In the genomic region with DNA sequence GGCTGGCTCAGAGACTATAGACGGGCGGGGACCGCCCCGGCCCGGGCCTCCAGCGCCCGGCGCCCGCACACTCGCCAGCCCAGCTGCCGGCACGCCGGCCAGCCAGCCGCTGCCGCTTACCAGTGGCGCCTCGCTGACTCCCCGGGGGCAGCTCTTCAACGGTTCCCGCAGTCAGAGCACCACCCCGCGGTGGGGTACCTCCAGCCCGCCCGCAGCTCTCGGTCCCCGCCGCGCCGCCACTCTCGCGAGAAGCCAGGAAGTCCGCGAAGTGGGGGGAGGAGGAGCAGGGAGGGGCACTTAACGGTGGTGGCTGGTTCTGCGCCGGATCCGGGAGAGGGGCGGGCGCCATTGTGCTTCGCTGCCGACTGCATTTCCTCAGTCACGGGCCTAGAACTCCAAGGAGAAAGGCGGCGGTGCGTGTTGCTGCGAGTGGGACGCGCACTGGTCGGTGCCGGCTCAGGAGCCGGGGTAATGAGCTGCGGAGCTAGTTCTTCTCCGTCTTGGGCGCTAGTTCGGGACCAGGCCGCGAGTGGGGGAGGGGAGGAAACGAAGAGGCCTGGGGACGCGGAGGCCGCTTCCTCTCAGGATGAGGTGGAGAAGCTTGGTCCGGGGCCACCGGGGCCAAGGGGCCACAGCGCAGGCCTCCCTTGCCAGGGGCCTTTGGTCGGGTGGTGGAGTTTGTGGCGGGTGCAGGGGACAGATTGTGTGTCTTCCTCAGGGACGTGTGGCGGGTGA, we compare ENCODE assay signal across 1 cellular context.
TF ChIP-seq lines count a peak whose summit lies in the region.

A gene with protein sequence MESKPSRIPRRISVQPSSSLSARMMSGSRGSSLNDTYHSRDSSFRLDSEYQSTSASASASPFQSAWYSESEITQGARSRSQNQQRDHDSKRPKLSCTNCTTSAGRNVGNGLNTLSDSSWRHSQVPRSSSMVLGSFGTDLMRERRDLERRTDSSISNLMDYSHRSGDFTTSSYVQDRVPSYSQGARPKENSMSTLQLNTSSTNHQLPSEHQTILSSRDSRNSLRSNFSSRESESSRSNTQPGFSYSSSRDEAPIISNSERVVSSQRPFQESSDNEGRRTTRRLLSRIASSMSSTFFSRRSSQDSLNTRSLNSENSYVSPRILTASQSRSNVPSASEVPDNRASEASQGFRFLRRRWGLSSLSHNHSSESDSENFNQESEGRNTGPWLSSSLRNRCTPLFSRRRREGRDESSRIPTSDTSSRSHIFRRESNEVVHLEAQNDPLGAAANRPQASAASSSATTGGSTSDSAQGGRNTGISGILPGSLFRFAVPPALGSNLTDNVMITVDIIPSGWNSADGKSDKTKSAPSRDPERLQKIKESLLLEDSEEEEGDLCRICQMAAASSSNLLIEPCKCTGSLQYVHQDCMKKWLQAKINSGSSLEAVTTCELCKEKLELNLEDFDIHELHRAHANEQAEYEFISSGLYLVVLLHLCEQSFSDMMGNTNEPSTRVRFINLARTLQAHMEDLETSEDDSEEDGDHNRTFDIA (plus strand): TSS at position 313 of the 735 bp plus-strand sequence. CDS start 16,517 bp downstream, outside the sequence.

TF ChIP-seq in H1, 55 proteins besides CTCF, POLR2A, EP300 and RAD21:
- TF ChIP-seq SRF (IDR thresholded peaks at IDR 0.05; ENCODE audit: low read depth, low read length): 0 out of 2 replicates have a peak, but pooled peaks have one; percentile 13
- TF ChIP-seq TBP (IDR thresholded peaks at IDR 0.05; ENCODE audit: low read depth, low read length): peak; percentile 91
- TF ChIP-seq HDAC2 (IDR thresholded peaks at IDR 0.05; ENCODE audit: borderline replicate concordance in 1 of 2, low read depth in 2 of 2, low read length in 2 of 2): peak; percentile 57 to 79; a peak in 2 of 4 replicates
- TF ChIP-seq TCF12 (IDR thresholded peaks at IDR 0.05; ENCODE audit: low read depth, low read length): no peak; the same call in 1 of the 2 replicates
- no peak for TF ChIP-seq JUND (IDR thresholded peaks at IDR 0.05; ENCODE audit: low read length)
- TF ChIP-seq CHD2 (IDR thresholded peaks at IDR 0.05; ENCODE audit: low read length): peak; percentile 99
- peak; percentile 90 for TF ChIP-seq YY1 (IDR thresholded peaks at IDR 0.05; ENCODE audit: low read depth, low read length)
- peak; percentile 98 for TF ChIP-seq POLR2AphosphoS5 (IDR thresholded peaks at IDR 0.05; ENCODE audit: low read depth, low read length)
- TF ChIP-seq, protein P1, sequence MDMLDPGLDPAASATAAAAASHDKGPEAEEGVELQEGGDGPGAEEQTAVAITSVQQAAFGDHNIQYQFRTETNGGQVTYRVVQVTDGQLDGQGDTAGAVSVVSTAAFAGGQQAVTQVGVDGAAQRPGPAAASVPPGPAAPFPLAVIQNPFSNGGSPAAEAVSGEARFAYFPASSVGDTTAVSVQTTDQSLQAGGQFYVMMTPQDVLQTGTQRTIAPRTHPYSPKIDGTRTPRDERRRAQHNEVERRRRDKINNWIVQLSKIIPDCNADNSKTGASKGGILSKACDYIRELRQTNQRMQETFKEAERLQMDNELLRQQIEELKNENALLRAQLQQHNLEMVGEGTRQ (IDR thresholded peaks at IDR 0.05; ENCODE audit: low read length): no peak
- TF ChIP-seq RBBP5 (IDR thresholded peaks at IDR 0.05; ENCODE audit: borderline replicate concordance, low read depth, low read length): peak; percentile 90; the same call in 1 of the 2 replicates
- peak in 1 of 2 experiments; percentile 75; a peak in 2 of 4 replicates for TF ChIP-seq SIN3A (conservative IDR thresholded peaks at IDR 0.05 in 1 of 2, IDR thresholded peaks at IDR 0.05 in 1 of 2; ENCODE audit: low read depth in 1 of 2, low read length in 2 of 2)
- peak; percentile 53; the same call in 1 of the 2 replicates for TF ChIP-seq CREB1 (IDR thresholded peaks at IDR 0.05)
- TF ChIP-seq SIX5 (IDR thresholded peaks at IDR 0.05; ENCODE audit: low read depth, low read length): no peak
- peak; percentile 98 for TF ChIP-seq KDM4A (IDR thresholded peaks at IDR 0.05; ENCODE audit: low read depth, low read length, severe bottlenecking)
- TF ChIP-seq CTBP2 (IDR thresholded peaks at IDR 0.05; ENCODE audit: borderline replicate concordance, insufficient read depth, insufficient read length, low read length): no peak
- peak; percentile 56; the same call in 1 of the 2 replicates for TF ChIP-seq GTF2F1 (IDR thresholded peaks at IDR 0.05; ENCODE audit: borderline replicate concordance, low read depth, low read length)
- no peak for TF ChIP-seq RXRA (IDR thresholded peaks at IDR 0.05; ENCODE audit: insufficient read depth, low read depth, low read length)
- TF ChIP-seq HDAC6 (IDR thresholded peaks at IDR 0.05; ENCODE audit: low read depth, low read length): no peak
- TF ChIP-seq TAF7 (optimal IDR thresholded peaks at IDR 0.05; ENCODE audit: borderline replicate concordance, low read depth, low read length): peak; percentile 92
- TF ChIP-seq BRCA1 (IDR thresholded peaks at IDR 0.05; ENCODE audit: low read depth, low read length): peak; percentile 97
- no peak for TF ChIP-seq POU5F1 (IDR thresholded peaks at IDR 0.05; ENCODE audit: low read depth, low read length)
- TF ChIP-seq ASH2L (IDR thresholded peaks at IDR 0.05; ENCODE audit: low read length): peak; percentile 98
- no peak; the same call in 1 of the 2 replicates for TF ChIP-seq SP1 (IDR thresholded peaks at IDR 0.05; ENCODE audit: low read depth, low read length)
- TF ChIP-seq, protein P2, sequence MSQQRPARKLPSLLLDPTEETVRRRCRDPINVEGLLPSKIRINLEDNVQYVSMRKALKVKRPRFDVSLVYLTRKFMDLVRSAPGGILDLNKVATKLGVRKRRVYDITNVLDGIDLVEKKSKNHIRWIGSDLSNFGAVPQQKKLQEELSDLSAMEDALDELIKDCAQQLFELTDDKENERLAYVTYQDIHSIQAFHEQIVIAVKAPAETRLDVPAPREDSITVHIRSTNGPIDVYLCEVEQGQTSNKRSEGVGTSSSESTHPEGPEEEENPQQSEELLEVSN (IDR thresholded peaks at IDR 0.05): no peak
- no peak for TF ChIP-seq SAP30 (IDR thresholded peaks at IDR 0.05; ENCODE audit: insufficient read depth, insufficient replicate concordance, low read length)
- TF ChIP-seq CEBPB (IDR thresholded peaks at IDR 0.05; ENCODE audit: low read depth, low read length): no peak
- TF ChIP-seq, protein P3, sequence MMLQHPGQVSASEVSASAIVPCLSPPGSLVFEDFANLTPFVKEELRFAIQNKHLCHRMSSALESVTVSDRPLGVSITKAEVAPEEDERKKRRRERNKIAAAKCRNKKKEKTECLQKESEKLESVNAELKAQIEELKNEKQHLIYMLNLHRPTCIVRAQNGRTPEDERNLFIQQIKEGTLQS (IDR thresholded peaks at IDR 0.05; ENCODE audit: insufficient read depth, low read depth, low read length): no peak
- TF ChIP-seq EGR1 (IDR thresholded peaks at IDR 0.05; ENCODE audit: borderline replicate concordance, low read depth, low read length): no peak
- TF ChIP-seq, protein P4, sequence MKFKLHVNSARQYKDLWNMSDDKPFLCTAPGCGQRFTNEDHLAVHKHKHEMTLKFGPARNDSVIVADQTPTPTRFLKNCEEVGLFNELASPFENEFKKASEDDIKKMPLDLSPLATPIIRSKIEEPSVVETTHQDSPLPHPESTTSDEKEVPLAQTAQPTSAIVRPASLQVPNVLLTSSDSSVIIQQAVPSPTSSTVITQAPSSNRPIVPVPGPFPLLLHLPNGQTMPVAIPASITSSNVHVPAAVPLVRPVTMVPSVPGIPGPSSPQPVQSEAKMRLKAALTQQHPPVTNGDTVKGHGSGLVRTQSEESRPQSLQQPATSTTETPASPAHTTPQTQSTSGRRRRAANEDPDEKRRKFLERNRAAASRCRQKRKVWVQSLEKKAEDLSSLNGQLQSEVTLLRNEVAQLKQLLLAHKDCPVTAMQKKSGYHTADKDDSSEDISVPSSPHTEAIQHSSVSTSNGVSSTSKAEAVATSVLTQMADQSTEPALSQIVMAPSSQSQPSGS (IDR thresholded peaks at IDR 0.05; ENCODE audit: low read length): peak; percentile 64; the same call in 1 of the 2 replicates
- TF ChIP-seq NANOG (IDR thresholded peaks at IDR 0.05; ENCODE audit: insufficient read depth, low read depth, low read length, poor library complexity, severe bottlenecking): no peak
- no peak for TF ChIP-seq RNF2 (IDR thresholded peaks at IDR 0.05; ENCODE audit: borderline replicate concordance, low read depth, low read length, missing control alignments, poor library complexity, severe bottlenecking)
- 0 out of 2 replicates have a peak, but pooled peaks have one; percentile 28 for TF ChIP-seq KDM5A (IDR thresholded peaks at IDR 0.05; ENCODE audit: low read length)
- TF ChIP-seq GABPA (IDR thresholded peaks at IDR 0.05; ENCODE audit: borderline replicate concordance, insufficient read depth, low read length): no peak
- no peak for TF ChIP-seq SP2 (IDR thresholded peaks at IDR 0.05; ENCODE audit: low read length)
- TF ChIP-seq, protein P5, sequence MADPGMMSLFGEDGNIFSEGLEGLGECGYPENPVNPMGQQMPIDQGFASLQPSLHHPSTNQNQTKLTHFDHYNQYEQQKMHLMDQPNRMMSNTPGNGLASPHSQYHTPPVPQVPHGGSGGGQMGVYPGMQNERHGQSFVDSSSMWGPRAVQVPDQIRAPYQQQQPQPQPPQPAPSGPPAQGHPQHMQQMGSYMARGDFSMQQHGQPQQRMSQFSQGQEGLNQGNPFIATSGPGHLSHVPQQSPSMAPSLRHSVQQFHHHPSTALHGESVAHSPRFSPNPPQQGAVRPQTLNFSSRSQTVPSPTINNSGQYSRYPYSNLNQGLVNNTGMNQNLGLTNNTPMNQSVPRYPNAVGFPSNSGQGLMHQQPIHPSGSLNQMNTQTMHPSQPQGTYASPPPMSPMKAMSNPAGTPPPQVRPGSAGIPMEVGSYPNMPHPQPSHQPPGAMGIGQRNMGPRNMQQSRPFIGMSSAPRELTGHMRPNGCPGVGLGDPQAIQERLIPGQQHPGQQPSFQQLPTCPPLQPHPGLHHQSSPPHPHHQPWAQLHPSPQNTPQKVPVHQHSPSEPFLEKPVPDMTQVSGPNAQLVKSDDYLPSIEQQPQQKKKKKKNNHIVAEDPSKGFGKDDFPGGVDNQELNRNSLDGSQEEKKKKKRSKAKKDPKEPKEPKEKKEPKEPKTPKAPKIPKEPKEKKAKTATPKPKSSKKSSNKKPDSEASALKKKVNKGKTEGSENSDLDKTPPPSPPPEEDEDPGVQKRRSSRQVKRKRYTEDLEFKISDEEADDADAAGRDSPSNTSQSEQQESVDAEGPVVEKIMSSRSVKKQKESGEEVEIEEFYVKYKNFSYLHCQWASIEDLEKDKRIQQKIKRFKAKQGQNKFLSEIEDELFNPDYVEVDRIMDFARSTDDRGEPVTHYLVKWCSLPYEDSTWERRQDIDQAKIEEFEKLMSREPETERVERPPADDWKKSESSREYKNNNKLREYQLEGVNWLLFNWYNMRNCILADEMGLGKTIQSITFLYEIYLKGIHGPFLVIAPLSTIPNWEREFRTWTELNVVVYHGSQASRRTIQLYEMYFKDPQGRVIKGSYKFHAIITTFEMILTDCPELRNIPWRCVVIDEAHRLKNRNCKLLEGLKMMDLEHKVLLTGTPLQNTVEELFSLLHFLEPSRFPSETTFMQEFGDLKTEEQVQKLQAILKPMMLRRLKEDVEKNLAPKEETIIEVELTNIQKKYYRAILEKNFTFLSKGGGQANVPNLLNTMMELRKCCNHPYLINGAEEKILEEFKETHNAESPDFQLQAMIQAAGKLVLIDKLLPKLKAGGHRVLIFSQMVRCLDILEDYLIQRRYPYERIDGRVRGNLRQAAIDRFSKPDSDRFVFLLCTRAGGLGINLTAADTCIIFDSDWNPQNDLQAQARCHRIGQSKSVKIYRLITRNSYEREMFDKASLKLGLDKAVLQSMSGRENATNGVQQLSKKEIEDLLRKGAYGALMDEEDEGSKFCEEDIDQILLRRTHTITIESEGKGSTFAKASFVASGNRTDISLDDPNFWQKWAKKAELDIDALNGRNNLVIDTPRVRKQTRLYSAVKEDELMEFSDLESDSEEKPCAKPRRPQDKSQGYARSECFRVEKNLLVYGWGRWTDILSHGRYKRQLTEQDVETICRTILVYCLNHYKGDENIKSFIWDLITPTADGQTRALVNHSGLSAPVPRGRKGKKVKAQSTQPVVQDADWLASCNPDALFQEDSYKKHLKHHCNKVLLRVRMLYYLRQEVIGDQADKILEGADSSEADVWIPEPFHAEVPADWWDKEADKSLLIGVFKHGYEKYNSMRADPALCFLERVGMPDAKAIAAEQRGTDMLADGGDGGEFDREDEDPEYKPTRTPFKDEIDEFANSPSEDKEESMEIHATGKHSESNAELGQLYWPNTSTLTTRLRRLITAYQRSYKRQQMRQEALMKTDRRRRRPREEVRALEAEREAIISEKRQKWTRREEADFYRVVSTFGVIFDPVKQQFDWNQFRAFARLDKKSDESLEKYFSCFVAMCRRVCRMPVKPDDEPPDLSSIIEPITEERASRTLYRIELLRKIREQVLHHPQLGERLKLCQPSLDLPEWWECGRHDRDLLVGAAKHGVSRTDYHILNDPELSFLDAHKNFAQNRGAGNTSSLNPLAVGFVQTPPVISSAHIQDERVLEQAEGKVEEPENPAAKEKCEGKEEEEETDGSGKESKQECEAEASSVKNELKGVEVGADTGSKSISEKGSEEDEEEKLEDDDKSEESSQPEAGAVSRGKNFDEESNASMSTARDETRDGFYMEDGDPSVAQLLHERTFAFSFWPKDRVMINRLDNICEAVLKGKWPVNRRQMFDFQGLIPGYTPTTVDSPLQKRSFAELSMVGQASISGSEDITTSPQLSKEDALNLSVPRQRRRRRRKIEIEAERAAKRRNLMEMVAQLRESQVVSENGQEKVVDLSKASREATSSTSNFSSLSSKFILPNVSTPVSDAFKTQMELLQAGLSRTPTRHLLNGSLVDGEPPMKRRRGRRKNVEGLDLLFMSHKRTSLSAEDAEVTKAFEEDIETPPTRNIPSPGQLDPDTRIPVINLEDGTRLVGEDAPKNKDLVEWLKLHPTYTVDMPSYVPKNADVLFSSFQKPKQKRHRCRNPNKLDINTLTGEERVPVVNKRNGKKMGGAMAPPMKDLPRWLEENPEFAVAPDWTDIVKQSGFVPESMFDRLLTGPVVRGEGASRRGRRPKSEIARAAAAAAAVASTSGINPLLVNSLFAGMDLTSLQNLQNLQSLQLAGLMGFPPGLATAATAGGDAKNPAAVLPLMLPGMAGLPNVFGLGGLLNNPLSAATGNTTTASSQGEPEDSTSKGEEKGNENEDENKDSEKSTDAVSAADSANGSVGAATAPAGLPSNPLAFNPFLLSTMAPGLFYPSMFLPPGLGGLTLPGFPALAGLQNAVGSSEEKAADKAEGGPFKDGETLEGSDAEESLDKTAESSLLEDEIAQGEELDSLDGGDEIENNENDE (IDR thresholded peaks at IDR 0.05; ENCODE audit: insufficient replicate concordance, low read length): no peak
- peak; percentile 100 for TF ChIP-seq PHF8 (conservative IDR thresholded peaks at IDR 0.05; ENCODE audit: low read depth, low read length)
- TF ChIP-seq TAF1 (IDR thresholded peaks at IDR 0.05; ENCODE audit: low read depth, low read length): peak; percentile 96
- TF ChIP-seq SP4 (IDR thresholded peaks at IDR 0.05; ENCODE audit: low read length): peak; percentile 77; the same call in 1 of the 2 replicates
- TF ChIP-seq MAFK (IDR thresholded peaks at IDR 0.05; ENCODE audit: low read depth, low read length): no peak
- TF ChIP-seq, protein P6, sequence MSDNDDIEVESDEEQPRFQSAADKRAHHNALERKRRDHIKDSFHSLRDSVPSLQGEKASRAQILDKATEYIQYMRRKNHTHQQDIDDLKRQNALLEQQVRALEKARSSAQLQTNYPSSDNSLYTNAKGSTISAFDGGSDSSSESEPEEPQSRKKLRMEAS (IDR thresholded peaks at IDR 0.05): peak; percentile 26
